Comparison of ENCODE assay signal across 8 cellular contexts in the genomic region with DNA sequence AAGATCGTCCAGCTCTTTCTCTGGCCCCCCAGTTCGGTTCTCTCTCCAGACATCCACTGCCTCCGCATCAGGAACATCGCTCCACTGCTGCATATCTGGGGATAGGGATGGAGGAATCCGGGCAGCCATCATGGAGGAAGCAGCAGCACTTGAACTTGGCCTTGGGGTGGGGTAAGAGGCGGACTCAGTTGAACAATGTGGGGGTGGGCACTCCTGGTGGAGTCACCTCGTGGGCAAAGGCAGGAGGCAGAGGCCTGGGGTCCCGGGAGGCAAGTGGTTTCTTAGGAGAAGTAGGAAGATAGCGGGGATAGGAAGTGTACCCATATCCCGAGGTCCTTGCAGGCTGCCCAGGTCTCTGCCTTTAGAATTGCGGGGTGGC.
DNase-seq lines count a peak whose midpoint lies in the region; ATAC-seq, FAIRE-seq and TF ChIP-seq lines count a peak whose summit lies in the region.

No MANE protein-coding gene starts in this region.

- peak overlapping the region; percentile 9 for H4K91ac ChIP-seq in mesenchymal stem cell (ENCODE audit: low read length)

- DNase-seq in heart right ventricle = no peak
- DNase-seq in Right ventricle myocardium inferior (ENCODE audit: missing footprints) = no peak
- no peak for DNase-seq in mammary epithelial cell
- DNase-seq in mesenchymal stem cell = no peak
- peak; percentile 47 for DNase-seq in urothelium cell line (ENCODE audit: low spot score)
- no peak for DNase-seq in EL
- no peak for DNase-seq in OCI-M1 (lab: John Stamatoyannopoulos, UW)
- DNase-seq in NCI-H524 treated with DMSO at 0.1 percent for 48 hours (lab: John Stamatoyannopoulos, UW) = no peak

- dilution Hi-C loops in mammary epithelial cell (cut with HindIII; ENCODE audit: low sequenced_read_pairs) = loop anchor here (5.0 kb wide), 3 partner anchors 97 to 397 kb away; partner anchors contain the start of gene CHST15

- H3K9me3 ChIP-seq in heart right ventricle (no peaks in the 10 kb centered on the region), mammary epithelial cell (replicated peaks; ENCODE audit: insufficient read depth, low read length) (no peaks in the 10 kb centered on the region), mesenchymal stem cell (ENCODE audit: control insufficient read depth, low read length) (no peaks in the 10 kb centered on the region)

- H3K27ac ChIP-seq in heart right ventricle = peak overlapping the region in 1 of 10 donors; percentile 84
- peak overlapping the region; percentile 72 for H3K27ac ChIP-seq in mammary epithelial cell (ENCODE audit: insufficient read depth, low read depth, low read length)
- peak overlapping the region; percentile 57 for H3K27ac ChIP-seq in mesenchymal stem cell (ENCODE audit: low read length, poor library complexity, severe bottlenecking)

- TF ChIP-seq CTCF in heart right ventricle (IDR thresholded peaks at IDR 0.05) (no peak), mammary epithelial cell (conservative IDR thresholded peaks at IDR 0.05 in 1 of 2, IDR thresholded peaks at IDR 0.05 in 1 of 2; ENCODE audit: extremely low read depth in 1 of 2, insufficient read depth in 1 of 2, low read depth in 1 of 2, low read length in 2 of 2) (no peak)

- CTCF ChIA-PET in mammary epithelial cell (lab: Charles Lee; ENCODE audit: low non-redundant PET) = interaction anchor here (0.6 to 1.3 kb wide), 15 partner anchors 14 to 671 kb away, joined by 3 to 14 read pairs (median 5); no protein-coding TSS in a partner anchor

- H3K79me2 ChIP-seq in mammary epithelial cell (ENCODE audit: insufficient read depth, low read length) = no peaks in the 10 kb centered on the region

- H2BK5ac ChIP-seq in mesenchymal stem cell (ENCODE audit: low read depth, low read length, poor library complexity, severe bottlenecking) = peak overlapping the region; percentile 1

- in situ Hi-C loops in mammary epithelial cell (cut with MboI; ENCODE audit: low sequenced_read_pairs in 2 of 2) = loop anchor here in 1 of 2 donors (5.0 kb wide), 1 partner anchor 392 kb away; no protein-coding TSS in a partner anchor

- peak overlapping the region in 1 of 2 experiments; percentile 37 for H3K18ac ChIP-seq in mesenchymal stem cell (ENCODE audit: low read depth in 1 of 2, low read length in 2 of 2)

- WGBS in heart right ventricle, 2 donors = 12 to 15% methylated on average over 11 of the region's 11 CpGs
- WGBS in mammary epithelial cell (ENCODE audit: low coverage, missing lambda C conversion rate) = 26% methylated on average over 6 of the region's 11 CpGs
- WGBS in mesenchymal stem cell = 5% methylated on average over 9 of the region's 11 CpGs

- H4K8ac ChIP-seq in mesenchymal stem cell (ENCODE audit: low read length) = peak overlapping the region; percentile 87

- H3K36me3 ChIP-seq in heart right ventricle (no peaks in the 10 kb centered on the region), mammary epithelial cell (ENCODE audit: insufficient read depth, low read length) (no peaks in the 10 kb centered on the region), mesenchymal stem cell (ENCODE audit: control insufficient read depth in 1 of 2, insufficient read depth in 2 of 2, low read depth in 1 of 2, low read length in 2 of 2) (no peaks in the 10 kb centered on the region)

- peak overlapping the region; percentile 15 to 47 for H3K4ac ChIP-seq in mesenchymal stem cell (ENCODE audit: low read depth in 1 of 2, low read length in 2 of 2)

- H2AK5ac ChIP-seq in mesenchymal stem cell (ENCODE audit: low read length, severe bottlenecking) = no peak overlapping the region

- H3K9ac ChIP-seq in mammary epithelial cell (ENCODE audit: insufficient read depth, low read length) (peak overlapping the region; percentile 67), mesenchymal stem cell (ENCODE audit: low read length) (peak overlapping the region; percentile 70)

- H4K20me1 ChIP-seq in mammary epithelial cell (ENCODE audit: insufficient read depth, low read length) = no peaks in the 10 kb centered on the region

- H3K79me1 ChIP-seq in mesenchymal stem cell (replicated peaks; ENCODE audit: low read length, poor library complexity, severe bottlenecking) = peaks cover 1% of the 10 kb centered on the region

- intact Hi-C loops in heart right ventricle (cut with DNase I) = loop anchor here in 8 of 10 donors (2.0 to 10.0 kb wide), 5 partner anchors 97 to 396 kb away; partner anchors contain the start of gene CHST15 (in 1 of the 8)
- intact Hi-C loops in Right ventricle myocardium inferior (cut with DNase I) = no loop called here
- intact Hi-C loops in mammary epithelial cell (cut with micrococcal nuclease) = loop anchor here (1.0 to 10.0 kb wide), 7 partner anchors 74 to 746 kb away; no protein-coding TSS in a partner anchor

- H3K27me3 ChIP-seq in heart right ventricle (peaks cover 12 to 58% (median 54%) of the 10 kb centered on the region in 7 donors), mammary epithelial cell (ENCODE audit: insufficient read depth, low read length) (no peaks in the 10 kb centered on the region), mesenchymal stem cell (ENCODE audit: control insufficient read depth in 1 of 2, insufficient read depth in 1 of 2, low read length in 2 of 2) (peaks cover 9 to 27% of the 10 kb centered on the region in 2 experiments)

- ATAC-seq in heart right ventricle = peak in 2 of 8 donors; percentile 1 to 13
- ATAC-seq in Right ventricle myocardium inferior = no peak

- H2BK15ac ChIP-seq in mesenchymal stem cell (ENCODE audit: low read depth, poor library complexity, severe bottlenecking) = no peak overlapping the region

- BruUV-seq in mammary epithelial cell (replicated peaks; lab: Mats Ljungman, UMichigan) = TSS peak; percentile 38

- peak overlapping the region; percentile 6 to 65 for H2BK12ac ChIP-seq in mesenchymal stem cell (ENCODE audit: low read length in 2 of 2)

- peaks cover 0 to 44% (median 17%) of the 10 kb centered on the region in 9 donors for H3K4me1 ChIP-seq in heart right ventricle
- peaks cover 47% of the 10 kb centered on the region for H3K4me1 ChIP-seq in mammary epithelial cell (ENCODE audit: insufficient read depth, low read length)
- H3K4me1 ChIP-seq in mesenchymal stem cell (ENCODE audit: control insufficient read depth, insufficient read depth, low read depth, low read length) = peaks cover 29% of the 10 kb centered on the region

- no peak overlapping the region for H3K14ac ChIP-seq in mesenchymal stem cell (ENCODE audit: low read length in 2 of 2)

- FAIRE-seq in urothelium cell line (lab: Jason Lieb, UNC) = no peak

- peak overlapping the region; percentile 21 for H2BK120ac ChIP-seq in mesenchymal stem cell (ENCODE audit: low read depth, low read length)

- H2AFZ ChIP-seq in mammary epithelial cell (ENCODE audit: low read depth, low read length) (peak overlapping the region; percentile 66), mesenchymal stem cell (ENCODE audit: low read depth, low read length) (peak overlapping the region; percentile 15)

- H3K4me3 ChIP-seq in heart right ventricle (peak overlapping the region in 6 of 10 donors; percentile 10 to 40 (median 22)), mammary epithelial cell (replicated peaks in 1 of 3; ENCODE audit: insufficient read depth in 1 of 3, low read depth in 2 of 3, low read length in 3 of 3) (peak overlapping the region in 2 of 3 experiments; percentile 4 to 7), mesenchymal stem cell (ENCODE audit: insufficient read depth in 1 of 2, low read depth in 1 of 2, low read length in 2 of 2) (peak overlapping the region; percentile 24 to 55)

- H3K4me2 ChIP-seq in mammary epithelial cell (ENCODE audit: insufficient read depth, low read depth, low read length) (peak overlapping the region; percentile 78), mesenchymal stem cell (ENCODE audit: low read length, poor library complexity, severe bottlenecking) (peak overlapping the region; percentile 71)

- no peak overlapping the region for H3K23ac ChIP-seq in mesenchymal stem cell (ENCODE audit: low read length in 2 of 2)
